Comparison of ENCODE assay signal across 16 cellular contexts in the genomic region with DNA sequence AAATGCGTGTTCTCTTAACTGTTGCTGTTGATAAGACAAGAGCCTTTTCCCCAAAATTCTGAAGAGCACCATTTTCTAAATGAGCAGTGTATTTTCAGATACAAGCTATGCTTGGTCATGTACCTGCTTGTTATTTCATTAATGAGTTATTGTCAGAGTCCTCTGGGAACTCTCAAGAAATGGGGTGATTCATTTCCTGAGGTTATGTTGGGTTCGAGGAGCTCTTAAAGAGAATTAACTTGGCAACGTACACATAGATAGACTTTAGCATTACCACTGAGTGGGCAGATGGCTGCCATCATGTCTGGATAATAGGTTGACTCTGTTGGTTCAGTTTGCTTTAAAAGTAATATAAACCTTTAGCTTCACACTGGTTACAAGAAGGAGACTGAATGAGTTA.
A peak's percentile ranks its signal among the peaks of the same experiment; 100 is the strongest.
DNase-seq lines count a peak whose midpoint lies in the region; ATAC-seq, FAIRE-seq and TF ChIP-seq lines count a peak whose summit lies in the region.
"Had no signal": no experiment of that assay in that cellular context is flagged by ENCODE, and none has a peak within 500 bp of the region (broad histone marks: within the 10 kb centered on the region; RNA-seq: fewer than 3 reads in every experiment).

No MANE protein-coding gene starts in this region.

- H3K27ac ChIP-seq in A673 (ENCODE audit: low read depth, low read length, poor library complexity, severe bottlenecking), result no peak overlapping the region
- H3K27ac ChIP-seq in endothelial cell of umbilical vein (ENCODE audit: insufficient read depth, low read depth, low read length), result no peak overlapping the region
- H3K27ac ChIP-seq in heart left ventricle, result no peak overlapping the region
- H3K27ac ChIP-seq: BLaER1 had no signal

- H3K4me3 ChIP-seq in A673 (ENCODE audit: low read depth, low read length, poor library complexity, severe bottlenecking) (no peak overlapping the region), endothelial cell of umbilical vein (replicated peaks in 1 of 3; ENCODE audit: insufficient read depth in 1 of 3, low read depth in 1 of 3, low read length in 3 of 3) (no peak overlapping the region), heart left ventricle (no peak overlapping the region)
- H3K4me3 ChIP-seq: BLaER1 had no signal

- no peak overlapping the region for H3K4me2 ChIP-seq in endothelial cell of umbilical vein (ENCODE audit: insufficient read depth, low read length)
- H3K4me2 ChIP-seq: BLaER1 had no signal

- no peaks in the 10 kb centered on the region for H3K9me3 ChIP-seq in A673 (ENCODE audit: low read depth, low read length, poor library complexity, severe bottlenecking)
- no peaks in the 10 kb centered on the region for H3K9me3 ChIP-seq in endothelial cell of umbilical vein (replicated peaks; ENCODE audit: control insufficient read depth, insufficient read depth, low read length)
- no peaks in the 10 kb centered on the region for H3K9me3 ChIP-seq in heart left ventricle

- H3K27me3 ChIP-seq in A673 (replicated peaks; ENCODE audit: insufficient read depth, low read depth, low read length, poor library complexity) (peaks cover 40% of the 10 kb centered on the region), endothelial cell of umbilical vein (ENCODE audit: control insufficient read depth in 2 of 2, insufficient read depth in 2 of 2, low read length in 2 of 2) (no peaks in the 10 kb centered on the region), heart left ventricle (no peaks in the 10 kb centered on the region)
- H3K27me3 ChIP-seq: BLaER1 had no signal

- 69 to 78% (median 75%) methylated on average over 3 of the region's 3 CpGs for WGBS in heart left ventricle, 4 donors

- H4K20me1 ChIP-seq in endothelial cell of umbilical vein (replicated peaks; ENCODE audit: control insufficient read depth, extremely low read depth, insufficient read depth, low read length), result no peaks in the 10 kb centered on the region
- H4K20me1 ChIP-seq: BLaER1 had no signal

- no peak for TF ChIP-seq POLR2A in endothelial cell of umbilical vein (IDR thresholded peaks at IDR 0.05; ENCODE audit: low read depth, low read length)
- TF ChIP-seq POLR2A in heart left ventricle (IDR thresholded peaks at IDR 0.05), result no peak

- ATAC-seq in heart left ventricle (no peak), HG03097 (IDR thresholded peaks at IDR 0.05; ENCODE audit: low FRiP score, unreplicated experiment) (no peak)

- intact Hi-C loops in A673 (cut with micrococcal nuclease; ENCODE audit: unreplicated experiment) (no loop called here), endothelial cell of umbilical vein (cut with micrococcal nuclease) (no loop called here), heart left ventricle (cut with DNase I) (no loop called here), posterior cingulate gyrus (cut with DNase I) (no loop called here)

- H3K9ac ChIP-seq in endothelial cell of umbilical vein (replicated peaks; ENCODE audit: extremely low read depth, insufficient read depth, low read length), result no peak overlapping the region
- H3K9ac ChIP-seq: BLaER1 had no signal

- POLR2A ChIA-PET in A673 (lab: Charles Lee; ENCODE audit: low non-redundant PET), result interaction anchor here (0.6 kb wide), 1 partner anchor 229 kb away, joined by 4 read pairs; no protein-coding TSS in a partner anchor
- POLR2A ChIA-PET in endothelial cell of umbilical vein (lab: Charles Lee), result no interaction called here

- no peak for TF ChIP-seq CTCF in A673 (conservative IDR thresholded peaks at IDR 0.05; ENCODE audit: low read depth, low read length)
- TF ChIP-seq CTCF in endothelial cell of umbilical vein (IDR thresholded peaks at IDR 0.05; ENCODE audit: extremely low read depth in 1 of 2, insufficient read depth in 1 of 2, low read depth in 1 of 2, low read length in 2 of 2), result no peak
- no peak for TF ChIP-seq CTCF in heart left ventricle (IDR thresholded peaks at IDR 0.05)

- DNase-seq in A673 (ENCODE audit: low spot score) (peak; percentile 32), Daoy (ENCODE audit: low read depth) (peak; percentile 44), NCI-H226 (peak; percentile 49), endothelial cell of umbilical vein (ENCODE audit: low read depth, low spot score) (peak; percentile 14), heart left ventricle (no peak), SKM-1 treated with dmso at 0.1 percent for 144 hours (lab: John Stamatoyannopoulos, UW; ENCODE audit: unreplicated experiment) (no peak), posterior cingulate gyrus (no peak)
- DNase-seq: activated CD4-positive, alpha-beta T cell treated with anti-CD3 and anti-CD28 coated beads for 48 hours; activated effector memory CD4-positive, alpha-beta T cell treated with anti-CD3 and anti-CD28 coated beads, Interleukin-2, amount 50 U/mL, for 16 hours; KG1; NCI-H2029; NK-92 treated with Interleukin-12 subunit alpha and Interleukin-12 subunit beta, amount 100 ng/mL, for 24 hours; SHP77; T-helper 9 cell had no signal

- H2AFZ ChIP-seq in endothelial cell of umbilical vein (ENCODE audit: low read depth, low read length), result no peak overlapping the region

- no peak for FAIRE-seq in endothelial cell of umbilical vein (lab: Jason Lieb, UNC)

- H3K4me1 ChIP-seq in A673 (ENCODE audit: insufficient read depth, low read length, poor library complexity, severe bottlenecking) (no peaks in the 10 kb centered on the region), endothelial cell of umbilical vein (ENCODE audit: control insufficient read depth, extremely low read depth, insufficient read depth, low read length) (no peaks in the 10 kb centered on the region), heart left ventricle (no peaks in the 10 kb centered on the region)

- H3K36me3 ChIP-seq in A673 (ENCODE audit: insufficient read depth, low read length, poor library complexity, severe bottlenecking), result no peaks in the 10 kb centered on the region
- H3K36me3 ChIP-seq in endothelial cell of umbilical vein (ENCODE audit: control insufficient read depth in 2 of 2, extremely low read depth in 1 of 2, insufficient read depth in 2 of 2, low read length in 2 of 2), result no peaks in the 10 kb centered on the region
- H3K36me3 ChIP-seq in heart left ventricle, result peaks cover 0 to 30% (median 0%) of the 10 kb centered on the region in 9 donors

- H3K9me1 ChIP-seq in endothelial cell of umbilical vein (replicated peaks; ENCODE audit: control insufficient read depth, extremely low read depth, insufficient read depth, low read length), result no peaks in the 10 kb centered on the region

- dilution Hi-C loops in endothelial cell of umbilical vein (cut with MboI; ENCODE audit: extremely low pct_ligation_motif_present, low sequenced_read_pairs), result no loop called here

- BruUV-seq in A673 (replicated peaks; lab: Mats Ljungman, UMichigan) (no TSS peak), endothelial cell of umbilical vein (replicated peaks; lab: Mats Ljungman, UMichigan) (no TSS peak)

- H3K79me2 ChIP-seq in endothelial cell of umbilical vein (ENCODE audit: control insufficient read depth, insufficient read depth, low read length), result no peaks in the 10 kb centered on the region

- CTCF ChIA-PET in A673 (lab: Charles Lee) (no interaction called here), endothelial cell of umbilical vein (lab: Charles Lee) (no interaction called here)

TF ChIP-seq in endothelial cell of umbilical vein, 7 proteins besides CTCF, POLR2A, EP300 and RAD21:
- TF ChIP-seq, protein P1, sequence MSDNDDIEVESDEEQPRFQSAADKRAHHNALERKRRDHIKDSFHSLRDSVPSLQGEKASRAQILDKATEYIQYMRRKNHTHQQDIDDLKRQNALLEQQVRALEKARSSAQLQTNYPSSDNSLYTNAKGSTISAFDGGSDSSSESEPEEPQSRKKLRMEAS (IDR thresholded peaks at IDR 0.05; ENCODE audit: insufficient read depth, insufficient read length), result no peak
- TF ChIP-seq FOS (IDR thresholded peaks at IDR 0.05; ENCODE audit: borderline replicate concordance, insufficient read depth, low read length) (no peak), GATA2 (IDR thresholded peaks at IDR 0.05; ENCODE audit: insufficient read depth, insufficient read length, low read depth, low read length) (no peak), MYC (IDR thresholded peaks at IDR 0.05; ENCODE audit: low read depth, low read length) (no peak), EZH2 (IDR thresholded peaks at IDR 0.05; ENCODE audit: borderline replicate concordance, low read depth, low read length, severe bottlenecking) (no peak), JUN (IDR thresholded peaks at IDR 0.05; ENCODE audit: borderline replicate concordance, insufficient read depth, insufficient read length, low read depth) (no peak), POLR2AphosphoS5 (IDR thresholded peaks at IDR 0.05; ENCODE audit: insufficient read depth, low read depth, low read length) (no peak)

Comparison
In these comparisons a context has a peak if more than half of its experiments do, and no peak if none do; other contexts are left out.
1. DNase-seq: peak in A673 (single experiment), Daoy (single experiment), NCI-H226 (single experiment) and endothelial cell of umbilical vein (single experiment); none in heart left ventricle (0 of 5), SKM-1 treated with dmso at 0.1 percent for 144 hours (single experiment) and posterior cingulate gyrus (0 of 10).